In the genomic region with DNA sequence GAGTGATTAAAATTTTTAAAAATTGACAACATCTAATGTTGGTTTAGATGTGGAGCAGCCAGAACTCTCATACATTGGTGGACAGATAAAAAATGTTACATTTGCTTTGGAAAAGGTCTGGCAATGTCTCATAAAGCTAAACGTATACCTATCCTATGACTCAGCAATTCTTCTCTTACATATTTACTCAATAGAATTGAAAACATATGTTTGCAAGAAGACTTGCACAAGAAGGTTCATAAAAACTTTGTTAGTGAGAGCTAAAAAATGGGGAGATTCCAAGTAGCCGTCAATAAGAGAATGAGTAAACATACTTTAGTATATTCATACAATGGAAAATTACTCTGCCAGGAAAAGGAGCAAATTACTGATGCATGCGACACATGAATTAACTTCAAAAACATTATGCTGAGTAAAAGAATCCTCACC, we compare ENCODE assay signal across 27 cellular contexts. TPM values are rescaled to one million over a fixed set of nuclear protein-coding genes. Genes with fewer than 3 reads are reported as not detected.
DNase-seq lines count a peak whose midpoint lies in the region; ATAC-seq, FAIRE-seq and TF ChIP-seq lines count a peak whose summit lies in the region.
"Had no signal": no experiment of that assay in that cellular context is flagged by ENCODE, and none has a peak within 500 bp of the region (broad histone marks: within the 10 kb centered on the region; RNA-seq: fewer than 3 reads in every experiment).

No MANE protein-coding gene starts in this region.

- POLR2A ChIA-PET in SK-N-SH (lab: Yijun Ruan, JAX), result no interaction called here
- POLR2A ChIA-PET in PC-3 (lab: Charles Lee; ENCODE audit: unreplicated experiment), result no interaction called here

- no peaks in the 10 kb centered on the region for H3K4me1 Mint-ChIP-seq in stimulated activated memory B cell treated with anti-CD40 and anti-IgM and Interleukin-4, amounts not matched to agents 10 μg/mL and 1 μg/mL and 100 μg/mL, for 72 hours
- no peaks in the 10 kb centered on the region for H3K4me1 Mint-ChIP-seq in CD14-positive monocyte
- H3K4me1 Mint-ChIP-seq: natural killer cell had no signal

- H3K79me2 ChIP-seq in SK-N-SH (ENCODE audit: insufficient read depth) (no peaks in the 10 kb centered on the region), PC-3 (ENCODE audit: low read length) (no peaks in the 10 kb centered on the region)
- H3K79me2 ChIP-seq: hepatocyte had no signal

- no peaks in the 10 kb centered on the region for H3K9me3 ChIP-seq in SK-N-SH
- no peaks in the 10 kb centered on the region for H3K9me3 ChIP-seq in PC-3 (ENCODE audit: low read length)
- no peaks in the 10 kb centered on the region for H3K9me3 ChIP-seq in small intestine (ENCODE audit: control insufficient read depth, low read depth)

- no peak overlapping the region for H2AFZ ChIP-seq in SK-N-SH (ENCODE audit: low read depth)
- H2AFZ ChIP-seq in PC-3 (ENCODE audit: low read length), result no peak overlapping the region
- H2AFZ ChIP-seq: hepatocyte had no signal

- no peak overlapping the region for H3K27ac ChIP-seq in SK-N-SH (ENCODE audit: low read depth in 2 of 2, low read length in 1 of 2)
- no peak overlapping the region for H3K27ac ChIP-seq in PC-3 (ENCODE audit: low read length)
- no peak overlapping the region for H3K27ac ChIP-seq in small intestine (ENCODE audit: low read depth in 1 of 2, low read length in 1 of 2)
- H3K27ac ChIP-seq: 22Rv1, hepatocyte had no signal

- H3K4me3 Mint-ChIP-seq in stimulated activated memory B cell treated with anti-CD40 and anti-IgM and Interleukin-4, amounts not matched to agents 10 μg/mL and 1 μg/mL and 100 μg/mL, for 72 hours, result no peak overlapping the region
- H3K4me3 Mint-ChIP-seq in CD14-positive monocyte, result no peak overlapping the region
- H3K4me3 Mint-ChIP-seq: activated naive CD8-positive, alpha-beta T cell; CD8-positive, alpha-beta T cell; H9; natural killer cell had no signal

- 29% methylated on average over 3 of the region's 3 CpGs for WGBS in SK-N-SH (ENCODE audit: low lambda C conversion rate)
- 83 to 87% (median 85%) methylated on average over 3 of the region's 3 CpGs for WGBS in small intestine, 3 donors

- H3K36me3 ChIP-seq in SK-N-SH (replicated peaks in 1 of 2; ENCODE audit: control insufficient read depth in 1 of 2, insufficient read depth in 2 of 2, low read length in 1 of 2), result no peaks in the 10 kb centered on the region
- no peaks in the 10 kb centered on the region for H3K36me3 ChIP-seq in PC-3 (ENCODE audit: low read depth, low read length)
- H3K36me3 ChIP-seq in small intestine (ENCODE audit: control insufficient read depth in 2 of 2, insufficient read depth in 2 of 2, low read length in 2 of 2), result no peaks in the 10 kb centered on the region

- H3F3A ChIP-seq in SK-N-SH (replicated peaks; ENCODE audit: insufficient read depth) (no peaks in the 10 kb centered on the region), PC-3 (ENCODE audit: low read length, unreplicated experiment) (no peaks in the 10 kb centered on the region)

- no peak for ATAC-seq in SK-N-SH treated with all-trans-retinoic acid at 6 μM for 48 hours
- no peak for ATAC-seq in PC-3
- ATAC-seq in stimulated activated memory B cell treated with anti-CD40 and anti-IgM and Interleukin-4, amounts not matched to agents 10 μg/mL and 1 μg/mL and 100 μg/mL, for 72 hours, result no peak
- no peak for ATAC-seq in HG03280 (IDR thresholded peaks at IDR 0.05; ENCODE audit: unreplicated experiment)
- ATAC-seq: activated CD4-positive, CD25-positive, alpha-beta regulatory T cell treated with anti-CD3 and anti-CD28 coated beads, Interleukin-2, amount 50 U/mL, for 24 hours; CD8-positive, alpha-beta T cell; esophagus mucosa; natural killer cell had no signal

- BruUV-seq in PC-3 (replicated peaks; lab: Mats Ljungman, UMichigan), result no TSS peak

- no peak overlapping the region for H3K4me2 ChIP-seq in SK-N-SH
- no peak overlapping the region for H3K4me2 ChIP-seq in PC-3 (ENCODE audit: low read length)
- H3K4me2 ChIP-seq: hepatocyte had no signal

- peaks cover 33% of the 10 kb centered on the region for H3K27me3 Mint-ChIP-seq in stimulated activated memory B cell treated with anti-CD40 and anti-IgM and Interleukin-4, amounts not matched to agents 10 μg/mL and 1 μg/mL and 100 μg/mL, for 72 hours
- peaks cover 0 to 3% (median 2%) of the 10 kb centered on the region in 3 donors for H3K27me3 Mint-ChIP-seq in CD14-positive monocyte (ENCODE audit: low read depth in 3 of 3)

- H3K9me3 Mint-ChIP-seq in stimulated activated memory B cell treated with anti-CD40 and anti-IgM and Interleukin-4, amounts not matched to agents 10 μg/mL and 1 μg/mL and 100 μg/mL, for 72 hours, result no peaks in the 10 kb centered on the region
- peaks cover 0 to 3% (median 0%) of the 10 kb centered on the region in 7 donors for H3K9me3 Mint-ChIP-seq in CD14-positive monocyte
- H3K9me3 Mint-ChIP-seq: CD8-positive, alpha-beta T cell; H9; natural killer cell had no signal

- H3K27ac Mint-ChIP-seq in stimulated activated memory B cell treated with anti-CD40 and anti-IgM and Interleukin-4, amounts not matched to agents 10 μg/mL and 1 μg/mL and 100 μg/mL, for 72 hours, result no peak overlapping the region
- H3K27ac Mint-ChIP-seq in CD14-positive monocyte, result no peak overlapping the region
- H3K27ac Mint-ChIP-seq: activated naive CD8-positive, alpha-beta T cell; CD8-positive, alpha-beta T cell; H9; natural killer cell had no signal

- H3K27me3 ChIP-seq in SK-N-SH (ENCODE audit: insufficient read depth) (no peaks in the 10 kb centered on the region), PC-3 (ENCODE audit: low read length) (0 out of 2 replicates have a peak, but pooled peaks cover 3% of the 10 kb centered on the region), small intestine (ENCODE audit: control insufficient read depth in 2 of 2, insufficient read depth in 2 of 2, low read length in 2 of 2) (no peaks in the 10 kb centered on the region)
- H3K27me3 ChIP-seq: hepatocyte had no signal

- H3K9ac ChIP-seq in SK-N-SH (no peak overlapping the region), PC-3 (ENCODE audit: low read length) (no peak overlapping the region)

- no peaks in the 10 kb centered on the region for H3K9me2 ChIP-seq in SK-N-SH
- no peaks in the 10 kb centered on the region for H3K9me2 ChIP-seq in PC-3 (replicated peaks; ENCODE audit: low read length)

- no peaks in the 10 kb centered on the region for H4K20me1 ChIP-seq in SK-N-SH (ENCODE audit: insufficient read depth)
- no peaks in the 10 kb centered on the region for H4K20me1 ChIP-seq in PC-3 (ENCODE audit: low read length)

- TF ChIP-seq CTCF in SK-N-SH (IDR thresholded peaks at IDR 0.05) (no peak), PC-3 (conservative IDR thresholded peaks at IDR 0.05; ENCODE audit: low read depth, low read length) (no peak), CD14-positive monocyte (IDR thresholded peaks at IDR 0.05) (no peak)

- H3K36me3 Mint-ChIP-seq in stimulated activated memory B cell treated with anti-CD40 and anti-IgM and Interleukin-4, amounts not matched to agents 10 μg/mL and 1 μg/mL and 100 μg/mL, for 72 hours, result no peaks in the 10 kb centered on the region
- H3K36me3 Mint-ChIP-seq in CD14-positive monocyte, result no peaks in the 10 kb centered on the region
- H3K36me3 Mint-ChIP-seq: activated naive CD8-positive, alpha-beta T cell; CD8-positive, alpha-beta T cell; natural killer cell had no signal

- no peak for DNase-seq in SK-N-SH
- DNase-seq in PC-3, result peak; percentile 74
- peak; percentile 91 for DNase-seq in fibroblast of gingiva (ENCODE audit: low read depth)
- no peak for DNase-seq in CD14-positive monocyte (ENCODE audit: low spot score)
- DNase-seq in small intestine, result no peak
- DNase-seq: activated T-cell treated with anti-CD3 and anti-CD28 coated beads, Interleukin-2, amount 50 U/mL, for 48 hours; caudate nucleus; CD8-positive, alpha-beta T cell; DND-41; H9; islet precursor cell; natural killer cell; NCI-H1417; NCI-H526 treated with DMSO at 0.1 percent for 48 hours; OCI-M1; stimulated activated CD4-positive, alpha-beta T cell treated with anti-CD3 and anti-CD28 coated beads, Interleukin-2, amount 100 ng/mL, for 48 hours; substantia nigra; T1000 had no signal

- H3K4me1 ChIP-seq in SK-N-SH (ENCODE audit: control insufficient read depth in 1 of 2, insufficient read depth in 2 of 2, low read depth in 1 of 2, low read length in 1 of 2) (no peaks in the 10 kb centered on the region), PC-3 (ENCODE audit: insufficient read depth, low read length) (peaks cover 18% of the 10 kb centered on the region), small intestine (ENCODE audit: control insufficient read depth in 2 of 2, insufficient read depth in 1 of 2, low read depth in 1 of 2, low read length in 1 of 2) (no peaks in the 10 kb centered on the region)

- TF ChIP-seq EP300 in SK-N-SH (IDR thresholded peaks at IDR 0.05; ENCODE audit: borderline replicate concordance in 1 of 2, low read depth in 1 of 2, low read length in 1 of 2), result no peak

- intact Hi-C loops in PC-3 (cut with micrococcal nuclease) (no loop called here), CD14-positive monocyte (cut with micrococcal nuclease) (no loop called here)

- no peak for TF ChIP-seq RAD21 in SK-N-SH (IDR thresholded peaks at IDR 0.05; ENCODE audit: low read length)

- CTCF ChIA-PET in SK-N-SH (lab: Yijun Ruan, JAX), result no interaction called here
- CTCF ChIA-PET in PC-3 (lab: Charles Lee), result no interaction called here

- no peak overlapping the region for H3K4me3 ChIP-seq in SK-N-SH (ENCODE audit: low read depth in 2 of 2, low read length in 1 of 2)
- H3K4me3 ChIP-seq in PC-3 (ENCODE audit: low read length), result no peak overlapping the region
- H3K4me3 ChIP-seq in small intestine (ENCODE audit: low read depth in 1 of 2, low read length in 2 of 2), result no peak overlapping the region
- H3K4me3 ChIP-seq: hepatocyte had no signal

- FAIRE-seq in small intestine (lab: Jason Lieb, UNC), result no peak

TF ChIP-seq in SK-N-SH, 30 proteins besides CTCF, POLR2A, EP300 and RAD21 (continues in another document):
- peak; percentile 40; the same call in 1 of the 2 replicates for TF ChIP-seq TCF12 (IDR thresholded peaks at IDR 0.05)

TF ChIP-seq in SK-N-SH treated with all-trans-retinoic acid at 6 μM for 48 hours, 23 proteins besides CTCF, POLR2A, EP300 and RAD21 (continues in another document):
- no peak for TF ChIP-seq BACH2 (CRISPR knock-in tag; IDR thresholded peaks at IDR 0.05; ENCODE audit: borderline replicate concordance)

RNA-seq across cellular contexts. Expression of a gene that starts 30.0 kb away (rescaled TPM):
- not detected in 2 replicates for polyA plus RNA-seq in SK-N-SH (2012; rRNA removed)
- not detected in 2 replicates for polyA plus RNA-seq in SK-N-SH (2012; cell fraction: cytosol; rRNA removed)
- polyA plus RNA-seq in SK-N-SH (2012; cell fraction: nucleus; rRNA removed), result not detected in 2 replicates
- 0.07 TPM in 1 of 2 replicates, not detected in the other for total RNA-seq in PC-3 (2014; rRNA removed)
- not detected for polyA plus RNA-seq in CD14-positive monocyte
- polyA plus RNA-seq in small intestine, result 1 to 10 TPM in 1 of 3 donors, under 1 TPM in 1, not detected in 1; 0.70 to 1.6 TPM
- total RNA-seq: CD8-positive, alpha-beta T cell; natural killer cell; SK-MEL-5 had no signal

Comparison
In these comparisons a context has a peak if more than half of its experiments do, and no peak if none do; other contexts are left out.
1. DNase-seq: peak in PC-3 (single experiment) and fibroblast of gingiva (single experiment); none in SK-N-SH (single experiment), CD14-positive monocyte (single experiment) and small intestine (single experiment).